11 cellular contexts compared by ENCODE assay signal in the genomic region with DNA sequence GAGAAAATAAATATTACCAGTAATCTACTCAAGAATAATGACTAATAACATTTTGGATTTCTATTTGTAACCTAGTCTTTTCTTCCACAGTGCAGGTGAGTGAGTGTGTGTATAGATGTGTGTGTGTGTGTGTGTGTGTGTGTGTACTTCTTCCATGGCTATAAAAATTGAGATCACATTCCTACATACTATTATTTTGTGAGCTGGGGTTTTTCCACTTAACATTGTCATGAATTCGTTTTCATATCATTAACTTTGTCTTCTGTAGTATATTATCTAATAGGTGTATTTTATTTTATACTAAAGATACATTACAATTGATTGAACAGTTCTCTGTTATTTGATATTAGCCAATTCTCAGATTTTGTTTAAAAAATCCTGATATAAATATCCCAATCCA.
"Had no signal": no experiment of that assay in that cellular context is flagged by ENCODE, and none has a peak within 500 bp of the region (broad histone marks: within the 10 kb centered on the region; RNA-seq: fewer than 3 reads in every experiment).

No MANE protein-coding gene starts in this region.

- H3K27ac ChIP-seq: GM23248 had no signal

- H3K27ac Mint-ChIP-seq: H9, HFFc6 had no signal

- H3K9ac ChIP-seq: GM23248 had no signal

- H3K9me3 ChIP-seq: HAP-1 had no signal

- FAIRE-seq: H1, H54 had no signal

- H3K4me1 ChIP-seq: HAP-1 had no signal

- H3K9me3 Mint-ChIP-seq: GM23338, H9, HFFc6 had no signal

- H3K4me2 ChIP-seq: GM23338 had no signal

- H3K4me3 Mint-ChIP-seq: GM23338, H9, HFFc6 had no signal

- H2AFZ ChIP-seq: GM23248, GM23338 had no signal

- ATAC-seq: GM23338, HCT116 had no signal

- H3K4me3 ChIP-seq: GM23248, GM23338, HAP-1 had no signal

- DNase-seq: GM23248, GOT3, H7, H9, HCEC 1CT, HFFc6 had no signal

- H3K36me3 ChIP-seq: HAP-1 had no signal
